2 cellular contexts compared by ENCODE assay signal in genomic region chr22:38742176-38742942, GRCh38.
A peak's percentile ranks its signal among the peaks of the same experiment; 100 is the strongest.
TF ChIP-seq lines count a peak whose summit lies in the region.

No MANE protein-coding gene starts in this region.

TF ChIP-seq in GM12891, 5 proteins besides CTCF, POLR2A, EP300 and RAD21:
- TF ChIP-seq SPI1 (IDR thresholded peaks at IDR 0.05; ENCODE audit: low read depth, low read length) (no peak), TAF1 (IDR thresholded peaks at IDR 0.05; ENCODE audit: low read depth, low read length) (no peak), PAX5 (IDR thresholded peaks at IDR 0.05; ENCODE audit: insufficient read depth, low read length, severe bottlenecking) (no peak), POLR2AphosphoS5 (IDR thresholded peaks at IDR 0.05; ENCODE audit: low read depth, low read length) (peak; percentile 74), POU2F2 (IDR thresholded peaks at IDR 0.05; ENCODE audit: low read depth, low read length) (no peak)

TF ChIP-seq in GM12878, 131 proteins besides CTCF, POLR2A, EP300 and RAD21:
- TF ChIP-seq PML (IDR thresholded peaks at IDR 0.05; ENCODE audit: low read length) (0 out of 2 replicates have a peak, but pooled peaks have one; percentile 21), POLR2AphosphoS5 (IDR thresholded peaks at IDR 0.05; ENCODE audit: low read length) (peak; percentile 11; the same call in 1 of the 2 replicates)
- TF ChIP-seq, protein P1, sequence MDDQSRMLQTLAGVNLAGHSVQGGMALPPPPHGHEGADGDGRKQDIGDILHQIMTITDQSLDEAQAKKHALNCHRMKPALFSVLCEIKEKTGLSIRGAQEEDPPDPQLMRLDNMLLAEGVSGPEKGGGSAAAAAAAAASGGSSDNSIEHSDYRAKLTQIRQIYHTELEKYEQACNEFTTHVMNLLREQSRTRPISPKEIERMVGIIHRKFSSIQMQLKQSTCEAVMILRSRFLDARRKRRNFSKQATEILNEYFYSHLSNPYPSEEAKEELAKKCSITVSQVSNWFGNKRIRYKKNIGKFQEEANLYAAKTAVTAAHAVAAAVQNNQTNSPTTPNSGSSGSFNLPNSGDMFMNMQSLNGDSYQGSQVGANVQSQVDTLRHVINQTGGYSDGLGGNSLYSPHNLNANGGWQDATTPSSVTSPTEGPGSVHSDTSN (IDR thresholded peaks at IDR 0.05; ENCODE audit: insufficient replicate concordance, low read depth, low read length) = no peak
TF ChIP-seq in GM12878: peak in this region for 2.
